ENCODE assay signal across 21 cellular contexts in genomic region chr1:78493456-78493855, GRCh38. TPM values are rescaled to one million over a fixed set of nuclear protein-coding genes. Genes with fewer than 3 reads are reported as not detected.
DNase-seq lines count a peak whose midpoint lies in the region; ATAC-seq and TF ChIP-seq lines count a peak whose summit lies in the region.
"Had no signal": no experiment of that assay in that cellular context is flagged by ENCODE, and none has a peak within 500 bp of the region (broad histone marks: within the 10 kb centered on the region; RNA-seq: fewer than 3 reads in every experiment).

No MANE protein-coding gene starts in this region.

- DNase-seq in DMS 273 (lab: John Stamatoyannopoulos, UW; ENCODE audit: unreplicated experiment): peak; percentile 9
- DNase-seq in DMS 273 treated with DMSO at 0.1 percent for 48 hours (lab: John Stamatoyannopoulos, UW): no peak
- peak; percentile 71 for DNase-seq in OCI-M1 (lab: John Stamatoyannopoulos, UW)
- DNase-seq in fibroblast of the aortic adventitia (ENCODE audit: low read depth): no peak
- DNase-seq in suprapubic skin (ENCODE audit: low spot score in 2 of 2): no peak
- no peak for DNase-seq in erythroblast (lab: John Stamatoyannopoulos, UW)
- no peak for DNase-seq in hepatic stellate cell (ENCODE audit: low spot score)
- DNase-seq: activated CD4-positive, alpha-beta T cell treated with anti-CD3 and anti-CD28 coated beads for 36 hours; activated naive CD4-positive, alpha-beta T cell treated with anti-CD3 and anti-CD28 coated beads for 36 hours; activated T-cell treated with anti-CD3 and anti-CD28 coated beads, Interleukin-2, amount 50 U/mL, for 24 hours; DND-41; left cardiac atrium; NCI-H1694 treated with DMSO at 0.1 percent for 48 hours; NCI-H69; stimulated activated CD8-positive, alpha-beta memory T cell treated with anti-CD3 and anti-CD28 coated beads, Interleukin-4, amount 100 ng/mL, for 48 hours; stomach had no signal

- H3K36me3 ChIP-seq in suprapubic skin: no peaks in the 10 kb centered on the region
- H3K36me3 ChIP-seq: stomach had no signal

- TF ChIP-seq POLR2A in suprapubic skin (IDR thresholded peaks at IDR 0.05) (no peak), erythroblast (IDR thresholded peaks at IDR 0.05; ENCODE audit: low read length) (no peak)

- H3K4me3 ChIP-seq in fibroblast of the aortic adventitia (ENCODE audit: low read depth, low read length): peak overlapping the region; percentile 36
- peak overlapping the region; percentile 56 for H3K4me3 ChIP-seq in suprapubic skin

- no peak for ATAC-seq in HG03097 (IDR thresholded peaks at IDR 0.05; ENCODE audit: low FRiP score, unreplicated experiment)
- ATAC-seq: activated CD4-positive, alpha-beta T cell treated with anti-CD3 and anti-CD28 coated beads for 36 hours; HCT116; left cardiac atrium had no signal

- H3K9me3 ChIP-seq in suprapubic skin: no peaks in the 10 kb centered on the region
- H3K9me3 ChIP-seq: stomach had no signal

- TF ChIP-seq CTCF in fibroblast of the aortic adventitia (IDR thresholded peaks at IDR 0.05; ENCODE audit: insufficient read depth, low read length): no peak
- TF ChIP-seq CTCF in suprapubic skin (IDR thresholded peaks at IDR 0.05): no peak

- H3K27ac ChIP-seq in suprapubic skin: peak overlapping the region; percentile 89
- H3K27ac ChIP-seq: 22Rv1, stomach had no signal

- 52% methylated on average over 1 of the region's 1 CpG for WGBS in suprapubic skin

- peaks cover 7% of the 10 kb centered on the region for H3K27me3 ChIP-seq in suprapubic skin

- H3K4me1 ChIP-seq in suprapubic skin: peaks cover 8% of the 10 kb centered on the region

- no peak for TF ChIP-seq EP300 in suprapubic skin (IDR thresholded peaks at IDR 0.05)

RNA-seq across cellular contexts. Expression of gene PTGFR, which starts 2.7 kb away (rescaled TPM):
- total RNA-seq in fibroblast of the aortic adventitia (ENCODE audit: low replicate concordance) (34.3 and 77.5 TPM in 2 replicates), suprapubic skin (1 to 10 TPM; 2.2 to 5.9 (median 3.2) TPM)
- total RNA-seq: activated CD4-positive, alpha-beta T cell treated with anti-CD3 and anti-CD28 coated beads for 36 hours; activated CD8-positive, alpha-beta memory T cell treated with anti-CD3 and anti-CD28 coated beads for 36 hours; activated naive CD4-positive, alpha-beta T cell treated with anti-CD3 and anti-CD28 coated beads for 36 hours; SK-MEL-5 had no signal

Comparison
In these comparisons a context has a peak if more than half of its experiments do, and no peak if none do; other contexts are left out.
1. DNase-seq: peak in DMS 273 (single experiment) and OCI-M1 (single experiment); none in DMS 273 treated with DMSO at 0.1 percent for 48 hours (single experiment), fibroblast of the aortic adventitia (single experiment), suprapubic skin (0 of 2), erythroblast (0 of 2) and hepatic stellate cell (single experiment).